1 cellular context compared by ENCODE assay signal in genomic region chr15:86079491-86080266, GRCh38.
TF ChIP-seq lines count a peak whose summit lies in the region.

AGBL1 (plus strand) TSS chr15:86079871.

TF ChIP-seq in H1, 55 proteins besides CTCF, POLR2A, EP300 and RAD21:
- TF ChIP-seq E2F6 (IDR thresholded peaks at IDR 0.05) (peak; percentile 49; the same call in 1 of the 2 replicates), CEBPB (IDR thresholded peaks at IDR 0.05; ENCODE audit: low read depth, low read length) (peak; percentile 37; the same call in 1 of the 2 replicates), SRF (IDR thresholded peaks at IDR 0.05; ENCODE audit: low read depth, low read length) (no peak), CBX8 (IDR thresholded peaks at IDR 0.05; ENCODE audit: borderline replicate concordance, low read depth, low read length) (no peak), GTF2F1 (IDR thresholded peaks at IDR 0.05; ENCODE audit: borderline replicate concordance, low read depth, low read length) (no peak), TBP (IDR thresholded peaks at IDR 0.05; ENCODE audit: low read depth, low read length) (no peak), MAX (IDR thresholded peaks at IDR 0.05) (peak; percentile 57; the same call in 1 of the 2 replicates)
